19 cellular contexts compared by ENCODE assay signal in genomic region chr7:121235221-121235620, GRCh38.
"Had no signal": no experiment of that assay in that cellular context is flagged by ENCODE, and none has a peak within 500 bp of the region (broad histone marks: within the 10 kb centered on the region; RNA-seq: fewer than 3 reads in every experiment).

No MANE protein-coding gene starts in this region.

- H3K9me3 ChIP-seq: gastrocnemius medialis, heart right ventricle, neutrophil, right atrium auricular region, sigmoid colon had no signal

- H3K27ac ChIP-seq: heart right ventricle, neutrophil, right atrium auricular region, sigmoid colon had no signal

- ATAC-seq: esophagus mucosa; gastrocnemius medialis; heart right ventricle; left lobe of liver; naive thymus-derived CD4-positive, alpha-beta T cell had no signal

- DNase-seq: effector memory CD4-positive, alpha-beta T cell; gastrocnemius medialis; heart right ventricle; islet precursor cell; mammary epithelial cell; naive thymus-derived CD4-positive, alpha-beta T cell; nephron progenitor cell; posterior cingulate gyrus; sigmoid colon; small intestine; stimulated activated CD4-positive, alpha-beta T cell treated with anti-CD3 and anti-CD28 coated beads, Interleukin-12 subunit alpha, Interleukin-12 subunit beta, amount 100 ng/mL, for 4 hours; stimulated activated CD4-positive, alpha-beta T cell treated with anti-CD3 and anti-CD28 coated beads, Interleukin-2, amount 100 ng/mL, for 48 hours; stimulated activated naive CD4-positive, alpha-beta T cell treated with Interleukin-2 at 50 U/mL for 16 hours; trophoblast cell had no signal

- H3K4me3 Mint-ChIP-seq: naive thymus-derived CD4-positive, alpha-beta T cell; nephron progenitor cell had no signal

- H3K36me3 Mint-ChIP-seq: naive thymus-derived CD4-positive, alpha-beta T cell had no signal

- H3K36me3 ChIP-seq: neutrophil had no signal

- FAIRE-seq: endometrium, small intestine had no signal

- H3K4me1 ChIP-seq: gastrocnemius medialis, heart right ventricle, right atrium auricular region had no signal

- H3K4me1 Mint-ChIP-seq: naive thymus-derived CD4-positive, alpha-beta T cell; nephron progenitor cell had no signal

- H3K9me3 Mint-ChIP-seq: nephron progenitor cell had no signal

- H3K27ac Mint-ChIP-seq: naive thymus-derived CD4-positive, alpha-beta T cell; nephron progenitor cell had no signal

- H3K27me3 ChIP-seq: gastrocnemius medialis, heart right ventricle, neutrophil, right atrium auricular region, sigmoid colon had no signal

- H3K4me3 ChIP-seq: gastrocnemius medialis, heart right ventricle, right atrium auricular region, sigmoid colon had no signal
